In genomic region chr14:75333523-75334190, GRCh38 we compare ENCODE assay signal across 10 cellular contexts. TPM values are rescaled to one million over a fixed set of nuclear protein-coding genes. Genes with fewer than 3 reads are reported as not detected.
DNase-seq lines count a peak whose midpoint lies in the region; ATAC-seq and TF ChIP-seq lines count a peak whose summit lies in the region.
"Had no signal": no experiment of that assay in that cellular context is flagged by ENCODE, and none has a peak within 500 bp of the region (broad histone marks: within the 10 kb centered on the region; RNA-seq: fewer than 3 reads in every experiment).

No MANE protein-coding gene starts in this region.

- no peak for DNase-seq in CD14-positive monocyte (ENCODE audit: low spot score)
- DNase-seq in caudate nucleus (lab: John Stamatoyannopoulos, UW), result no peak
- no peak for DNase-seq in nephron progenitor cell
- no peak for DNase-seq in NCI-H774 (lab: John Stamatoyannopoulos, UW)
- no peak for DNase-seq in NCI-H2081 (lab: John Stamatoyannopoulos, UW)
- no peak for DNase-seq in NCI-H2196 (lab: John Stamatoyannopoulos, UW; ENCODE audit: unreplicated experiment)
- DNase-seq: COR-L47, NCI-H510A treated with DMSO at 0.1 percent for 48 hours had no signal

- H3K27ac Mint-ChIP-seq in CD14-positive monocyte, result peak overlapping the region; percentile 96 to 99 (median 98)
- H3K27ac Mint-ChIP-seq in nephron progenitor cell, result peak overlapping the region; percentile 50

- H3K36me3 Mint-ChIP-seq in CD14-positive monocyte (peaks cover 0 to 1% of the 10 kb centered on the region in 2 donors), nephron progenitor cell (ENCODE audit: low read depth) (no peaks in the 10 kb centered on the region)

- no peak for TF ChIP-seq CTCF in CD14-positive monocyte (IDR thresholded peaks at IDR 0.05)
- TF ChIP-seq CTCF in nephron progenitor cell (IDR thresholded peaks at IDR 0.05), result no peak

- H3K36me3 ChIP-seq in KOPT-K1 (ENCODE audit: insufficient read depth, low read length), result no peaks in the 10 kb centered on the region

- H3K27ac ChIP-seq in KOPT-K1 (ENCODE audit: low read depth, low read length, poor library complexity, severe bottlenecking), result peak overlapping the region; percentile 71
- peak overlapping the region; percentile 67 for H3K27ac ChIP-seq in caudate nucleus (ENCODE audit: low read depth, low read length)

- H3K9me3 ChIP-seq in KOPT-K1 (ENCODE audit: insufficient read depth, low read length, poor library complexity, severe bottlenecking), result peaks cover 4% of the 10 kb centered on the region

- no peak for ATAC-seq in HG02798 (IDR thresholded peaks at IDR 0.05; ENCODE audit: poor library complexity, unreplicated experiment)

- H3K4me1 Mint-ChIP-seq in CD14-positive monocyte (peaks cover 75% of the 10 kb centered on the region), nephron progenitor cell (peaks cover 26% of the 10 kb centered on the region)

- peaks cover 0 to 3% (median 2%) of the 10 kb centered on the region in 3 donors for H3K27me3 Mint-ChIP-seq in CD14-positive monocyte (ENCODE audit: low read depth in 3 of 3)
- peaks cover 15% of the 10 kb centered on the region for H3K27me3 Mint-ChIP-seq in nephron progenitor cell (ENCODE audit: low read depth, poor library complexity)

- H3K4me3 Mint-ChIP-seq in CD14-positive monocyte (peak overlapping the region; percentile 86 to 94), nephron progenitor cell (no peak overlapping the region)

- H3K9me3 Mint-ChIP-seq in CD14-positive monocyte, result peaks cover 0 to 3% (median 2%) of the 10 kb centered on the region in 7 donors
- peaks cover 17% of the 10 kb centered on the region for H3K9me3 Mint-ChIP-seq in nephron progenitor cell

- intact Hi-C loops in CD14-positive monocyte (cut with micrococcal nuclease), result loop anchor here (5.0 kb wide), 2 partner anchors 39 to 94 kb away; partner anchors contain the start of gene JDP2 (in 1 of the 2)

RNA-seq across cellular contexts. Expression of gene FOS, which starts 55.0 kb away (rescaled TPM):
- polyA plus RNA-seq in CD14-positive monocyte, result 1,000 to 10,000 TPM; 4,403 to 4,841 TPM
